ENCODE assay signal across 1 cellular context in the genomic region with DNA sequence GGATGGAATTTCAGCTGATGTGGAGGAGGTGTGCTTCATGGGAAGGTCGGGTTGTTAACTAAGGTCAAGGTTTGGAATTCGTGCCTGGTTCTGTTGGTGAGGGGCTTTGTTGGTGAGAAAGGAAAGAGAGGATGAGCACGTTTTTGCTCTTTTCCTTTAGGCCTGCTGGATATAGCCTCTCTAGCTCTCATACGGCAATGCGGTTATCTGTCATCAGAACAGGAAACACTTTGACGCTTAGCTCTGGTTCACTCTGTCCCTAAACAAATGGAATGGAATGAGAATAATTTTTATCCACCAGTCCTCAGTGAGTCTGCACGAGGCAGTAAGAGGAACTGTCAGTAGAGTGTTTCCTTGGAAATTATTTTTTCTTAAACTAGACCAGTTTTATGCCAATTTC.
A peak's percentile ranks its signal among the peaks of the same experiment; 100 is the strongest.
TF ChIP-seq lines count a peak whose summit lies in the region.

No MANE protein-coding gene starts in this region.

TF ChIP-seq in K562, 482 proteins besides CTCF, POLR2A, EP300 and RAD21 (continued from another document and continues in another):
- TF ChIP-seq ZNF717 (CRISPR knock-in tag; IDR thresholded peaks at IDR 0.05) (no peak), SMC3 (conservative IDR thresholded peaks at IDR 0.05; ENCODE audit: insufficient read depth, low read depth, low read length) (no peak), SMARCE1 (IDR thresholded peaks at IDR 0.05) (peak; percentile 41; the same call in 1 of the 2 replicates), CBX2 (IDR thresholded peaks at IDR 0.05; ENCODE audit: insufficient read depth, low read length, poor library complexity, severe bottlenecking) (no peak), ZNF232 (CRISPR knock-in tag; IDR thresholded peaks at IDR 0.05) (no peak), MXI1 (IDR thresholded peaks at IDR 0.05; ENCODE audit: low read depth, low read length) (no peak), JUN (IDR thresholded peaks at IDR 0.05; ENCODE audit: borderline replicate concordance, low read depth, low read length) (no peak), JUN (CRISPR knock-in tag; IDR thresholded peaks at IDR 0.05; ENCODE audit: borderline replicate concordance) (no peak), GATA2 (CRISPR knock-in tag; IDR thresholded peaks at IDR 0.05) (peak; percentile 70; the same call in 1 of the 2 replicates), ZNF124 (CRISPR knock-in tag; IDR thresholded peaks at IDR 0.05) (no peak), L3MBTL2 (IDR thresholded peaks at IDR 0.05) (peak; percentile 82), KLF6 (CRISPR knock-in tag; IDR thresholded peaks at IDR 0.05; ENCODE audit: borderline replicate concordance) (no peak), POLR2AphosphoS5 (IDR thresholded peaks at IDR 0.05; ENCODE audit: control insufficient read depth, insufficient read depth, low read depth, low read length) (no peak), DPF2 (IDR thresholded peaks at IDR 0.05) (0 out of 2 replicates have a peak, but pooled peaks have one; percentile 52), SRSF1 (IDR thresholded peaks at IDR 0.05; ENCODE audit: low read depth, low read length) (no peak), ZNF584 (CRISPR knock-in tag; IDR thresholded peaks at IDR 0.05; ENCODE audit: low read depth) (0 out of 2 replicates have a peak, but pooled peaks have one; percentile 28), RBBP5 (IDR thresholded peaks at IDR 0.05; ENCODE audit: borderline replicate concordance, insufficient read depth, low read length, poor library complexity, severe bottlenecking) (no peak), YBX1 (IDR thresholded peaks at IDR 0.05) (no peak), ADNP (tag; IDR thresholded peaks at IDR 0.05) (no peak), EP400 (IDR thresholded peaks at IDR 0.05) (0 out of 2 replicates have a peak, but pooled peaks have one; percentile 16), TARDBP (IDR thresholded peaks at IDR 0.05) (peak; percentile 48; the same call in 1 of the 2 replicates), CXXC5 (CRISPR knock-in tag; IDR thresholded peaks at IDR 0.05) (peak; percentile 57), CBX3 (IDR thresholded peaks at IDR 0.05; ENCODE audit: borderline replicate concordance in 1 of 2, low read length in 2 of 2) (peak in 1 of 2 experiments; percentile 66; a peak in 1 of 3 replicates), RBM39 (optimal IDR thresholded peaks at IDR 0.05; ENCODE audit: low read depth, low read length) (no peak)
- TF ChIP-seq, protein P1, sequence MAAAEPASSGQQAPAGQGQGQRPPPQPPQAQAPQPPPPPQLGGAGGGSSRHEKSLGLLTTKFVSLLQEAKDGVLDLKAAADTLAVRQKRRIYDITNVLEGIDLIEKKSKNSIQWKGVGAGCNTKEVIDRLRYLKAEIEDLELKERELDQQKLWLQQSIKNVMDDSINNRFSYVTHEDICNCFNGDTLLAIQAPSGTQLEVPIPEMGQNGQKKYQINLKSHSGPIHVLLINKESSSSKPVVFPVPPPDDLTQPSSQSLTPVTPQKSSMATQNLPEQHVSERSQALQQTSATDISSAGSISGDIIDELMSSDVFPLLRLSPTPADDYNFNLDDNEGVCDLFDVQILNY (CRISPR knock-in tag; IDR thresholded peaks at IDR 0.05) = no peak
- TF ChIP-seq, protein P2, sequence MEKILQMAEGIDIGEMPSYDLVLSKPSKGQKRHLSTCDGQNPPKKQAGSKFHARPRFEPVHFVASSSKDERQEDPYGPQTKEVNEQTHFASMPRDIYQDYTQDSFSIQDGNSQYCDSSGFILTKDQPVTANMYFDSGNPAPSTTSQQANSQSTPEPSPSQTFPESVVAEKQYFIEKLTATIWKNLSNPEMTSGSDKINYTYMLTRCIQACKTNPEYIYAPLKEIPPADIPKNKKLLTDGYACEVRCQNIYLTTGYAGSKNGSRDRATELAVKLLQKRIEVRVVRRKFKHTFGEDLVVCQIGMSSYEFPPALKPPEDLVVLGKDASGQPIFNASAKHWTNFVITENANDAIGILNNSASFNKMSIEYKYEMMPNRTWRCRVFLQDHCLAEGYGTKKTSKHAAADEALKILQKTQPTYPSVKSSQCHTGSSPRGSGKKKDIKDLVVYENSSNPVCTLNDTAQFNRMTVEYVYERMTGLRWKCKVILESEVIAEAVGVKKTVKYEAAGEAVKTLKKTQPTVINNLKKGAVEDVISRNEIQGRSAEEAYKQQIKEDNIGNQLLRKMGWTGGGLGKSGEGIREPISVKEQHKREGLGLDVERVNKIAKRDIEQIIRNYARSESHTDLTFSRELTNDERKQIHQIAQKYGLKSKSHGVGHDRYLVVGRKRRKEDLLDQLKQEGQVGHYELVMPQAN (IDR thresholded peaks at IDR 0.05; ENCODE audit: borderline replicate concordance) = no peak
- TF ChIP-seq, protein P3, sequence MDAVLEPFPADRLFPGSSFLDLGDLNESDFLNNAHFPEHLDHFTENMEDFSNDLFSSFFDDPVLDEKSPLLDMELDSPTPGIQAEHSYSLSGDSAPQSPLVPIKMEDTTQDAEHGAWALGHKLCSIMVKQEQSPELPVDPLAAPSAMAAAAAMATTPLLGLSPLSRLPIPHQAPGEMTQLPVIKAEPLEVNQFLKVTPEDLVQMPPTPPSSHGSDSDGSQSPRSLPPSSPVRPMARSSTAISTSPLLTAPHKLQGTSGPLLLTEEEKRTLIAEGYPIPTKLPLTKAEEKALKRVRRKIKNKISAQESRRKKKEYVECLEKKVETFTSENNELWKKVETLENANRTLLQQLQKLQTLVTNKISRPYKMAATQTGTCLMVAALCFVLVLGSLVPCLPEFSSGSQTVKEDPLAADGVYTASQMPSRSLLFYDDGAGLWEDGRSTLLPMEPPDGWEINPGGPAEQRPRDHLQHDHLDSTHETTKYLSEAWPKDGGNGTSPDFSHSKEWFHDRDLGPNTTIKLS (IDR thresholded peaks at IDR 0.05; ENCODE audit: borderline replicate concordance, low read depth) = no peak
- TF ChIP-seq, protein P4, sequence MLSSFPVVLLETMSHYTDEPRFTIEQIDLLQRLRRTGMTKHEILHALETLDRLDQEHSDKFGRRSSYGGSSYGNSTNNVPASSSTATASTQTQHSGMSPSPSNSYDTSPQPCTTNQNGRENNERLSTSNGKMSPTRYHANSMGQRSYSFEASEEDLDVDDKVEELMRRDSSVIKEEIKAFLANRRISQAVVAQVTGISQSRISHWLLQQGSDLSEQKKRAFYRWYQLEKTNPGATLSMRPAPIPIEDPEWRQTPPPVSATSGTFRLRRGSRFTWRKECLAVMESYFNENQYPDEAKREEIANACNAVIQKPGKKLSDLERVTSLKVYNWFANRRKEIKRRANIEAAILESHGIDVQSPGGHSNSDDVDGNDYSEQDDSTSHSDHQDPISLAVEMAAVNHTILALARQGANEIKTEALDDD (IDR thresholded peaks at IDR 0.05) = 0 out of 2 replicates have a peak, but pooled peaks have one; percentile 31
- TF ChIP-seq, protein P5, sequence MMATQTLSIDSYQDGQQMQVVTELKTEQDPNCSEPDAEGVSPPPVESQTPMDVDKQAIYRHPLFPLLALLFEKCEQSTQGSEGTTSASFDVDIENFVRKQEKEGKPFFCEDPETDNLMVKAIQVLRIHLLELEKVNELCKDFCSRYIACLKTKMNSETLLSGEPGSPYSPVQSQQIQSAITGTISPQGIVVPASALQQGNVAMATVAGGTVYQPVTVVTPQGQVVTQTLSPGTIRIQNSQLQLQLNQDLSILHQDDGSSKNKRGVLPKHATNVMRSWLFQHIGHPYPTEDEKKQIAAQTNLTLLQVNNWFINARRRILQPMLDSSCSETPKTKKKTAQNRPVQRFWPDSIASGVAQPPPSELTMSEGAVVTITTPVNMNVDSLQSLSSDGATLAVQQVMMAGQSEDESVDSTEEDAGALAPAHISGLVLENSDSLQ (IDR thresholded peaks at IDR 0.05) = peak; percentile 45
- TF ChIP-seq, protein P6, sequence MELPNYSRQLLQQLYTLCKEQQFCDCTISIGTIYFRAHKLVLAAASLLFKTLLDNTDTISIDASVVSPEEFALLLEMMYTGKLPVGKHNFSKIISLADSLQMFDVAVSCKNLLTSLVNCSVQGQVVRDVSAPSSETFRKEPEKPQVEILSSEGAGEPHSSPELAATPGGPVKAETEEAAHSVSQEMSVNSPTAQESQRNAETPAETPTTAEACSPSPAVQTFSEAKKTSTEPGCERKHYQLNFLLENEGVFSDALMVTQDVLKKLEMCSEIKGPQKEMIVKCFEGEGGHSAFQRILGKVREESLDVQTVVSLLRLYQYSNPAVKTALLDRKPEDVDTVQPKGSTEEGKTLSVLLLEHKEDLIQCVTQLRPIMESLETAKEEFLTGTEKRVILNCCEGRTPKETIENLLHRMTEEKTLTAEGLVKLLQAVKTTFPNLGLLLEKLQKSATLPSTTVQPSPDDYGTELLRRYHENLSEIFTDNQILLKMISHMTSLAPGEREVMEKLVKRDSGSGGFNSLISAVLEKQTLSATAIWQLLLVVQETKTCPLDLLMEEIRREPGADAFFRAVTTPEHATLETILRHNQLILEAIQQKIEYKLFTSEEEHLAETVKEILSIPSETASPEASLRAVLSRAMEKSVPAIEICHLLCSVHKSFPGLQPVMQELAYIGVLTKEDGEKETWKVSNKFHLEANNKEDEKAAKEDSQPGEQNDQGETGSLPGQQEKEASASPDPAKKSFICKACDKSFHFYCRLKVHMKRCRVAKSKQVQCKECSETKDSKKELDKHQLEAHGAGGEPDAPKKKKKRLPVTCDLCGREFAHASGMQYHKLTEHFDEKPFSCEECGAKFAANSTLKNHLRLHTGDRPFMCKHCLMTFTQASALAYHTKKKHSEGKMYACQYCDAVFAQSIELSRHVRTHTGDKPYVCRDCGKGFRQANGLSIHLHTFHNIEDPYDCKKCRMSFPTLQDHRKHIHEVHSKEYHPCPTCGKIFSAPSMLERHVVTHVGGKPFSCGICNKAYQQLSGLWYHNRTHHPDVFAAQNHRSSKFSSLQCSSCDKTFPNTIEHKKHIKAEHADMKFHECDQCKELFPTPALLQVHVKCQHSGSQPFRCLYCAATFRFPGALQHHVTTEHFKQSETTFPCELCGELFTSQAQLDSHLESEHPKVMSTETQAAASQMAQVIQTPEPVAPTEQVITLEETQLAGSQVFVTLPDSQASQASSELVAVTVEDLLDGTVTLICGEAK (IDR thresholded peaks at IDR 0.05) = peak; percentile 35; the same call in 1 of the 2 replicates
- TF ChIP-seq, protein P6 (CRISPR knock-in tag; IDR thresholded peaks at IDR 0.05) = no peak
- TF ChIP-seq, protein P7, sequence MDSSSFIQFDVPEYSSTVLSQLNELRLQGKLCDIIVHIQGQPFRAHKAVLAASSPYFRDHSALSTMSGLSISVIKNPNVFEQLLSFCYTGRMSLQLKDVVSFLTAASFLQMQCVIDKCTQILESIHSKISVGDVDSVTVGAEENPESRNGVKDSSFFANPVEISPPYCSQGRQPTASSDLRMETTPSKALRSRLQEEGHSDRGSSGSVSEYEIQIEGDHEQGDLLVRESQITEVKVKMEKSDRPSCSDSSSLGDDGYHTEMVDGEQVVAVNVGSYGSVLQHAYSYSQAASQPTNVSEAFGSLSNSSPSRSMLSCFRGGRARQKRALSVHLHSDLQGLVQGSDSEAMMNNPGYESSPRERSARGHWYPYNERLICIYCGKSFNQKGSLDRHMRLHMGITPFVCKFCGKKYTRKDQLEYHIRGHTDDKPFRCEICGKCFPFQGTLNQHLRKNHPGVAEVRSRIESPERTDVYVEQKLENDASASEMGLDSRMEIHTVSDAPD (CRISPR knock-in tag; IDR thresholded peaks at IDR 0.05) = no peak
- TF ChIP-seq, protein P8, sequence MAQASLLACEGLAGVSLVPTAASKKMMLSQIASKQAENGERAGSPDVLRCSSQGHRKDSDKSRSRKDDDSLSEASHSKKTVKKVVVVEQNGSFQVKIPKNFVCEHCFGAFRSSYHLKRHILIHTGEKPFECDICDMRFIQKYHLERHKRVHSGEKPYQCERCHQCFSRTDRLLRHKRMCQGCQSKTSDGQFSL (CRISPR knock-in tag; IDR thresholded peaks at IDR 0.05) = no peak
- TF ChIP-seq, protein P8 (tag; IDR thresholded peaks at IDR 0.05) = no peak
- TF ChIP-seq, protein P9, sequence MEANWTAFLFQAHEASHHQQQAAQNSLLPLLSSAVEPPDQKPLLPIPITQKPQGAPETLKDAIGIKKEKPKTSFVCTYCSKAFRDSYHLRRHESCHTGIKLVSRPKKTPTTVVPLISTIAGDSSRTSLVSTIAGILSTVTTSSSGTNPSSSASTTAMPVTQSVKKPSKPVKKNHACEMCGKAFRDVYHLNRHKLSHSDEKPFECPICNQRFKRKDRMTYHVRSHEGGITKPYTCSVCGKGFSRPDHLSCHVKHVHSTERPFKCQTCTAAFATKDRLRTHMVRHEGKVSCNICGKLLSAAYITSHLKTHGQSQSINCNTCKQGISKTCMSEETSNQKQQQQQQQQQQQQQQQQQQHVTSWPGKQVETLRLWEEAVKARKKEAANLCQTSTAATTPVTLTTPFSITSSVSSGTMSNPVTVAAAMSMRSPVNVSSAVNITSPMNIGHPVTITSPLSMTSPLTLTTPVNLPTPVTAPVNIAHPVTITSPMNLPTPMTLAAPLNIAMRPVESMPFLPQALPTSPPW (CRISPR knock-in tag; IDR thresholded peaks at IDR 0.05) = no peak
